ENCODE assay signal across 8 cellular contexts in the genomic region with DNA sequence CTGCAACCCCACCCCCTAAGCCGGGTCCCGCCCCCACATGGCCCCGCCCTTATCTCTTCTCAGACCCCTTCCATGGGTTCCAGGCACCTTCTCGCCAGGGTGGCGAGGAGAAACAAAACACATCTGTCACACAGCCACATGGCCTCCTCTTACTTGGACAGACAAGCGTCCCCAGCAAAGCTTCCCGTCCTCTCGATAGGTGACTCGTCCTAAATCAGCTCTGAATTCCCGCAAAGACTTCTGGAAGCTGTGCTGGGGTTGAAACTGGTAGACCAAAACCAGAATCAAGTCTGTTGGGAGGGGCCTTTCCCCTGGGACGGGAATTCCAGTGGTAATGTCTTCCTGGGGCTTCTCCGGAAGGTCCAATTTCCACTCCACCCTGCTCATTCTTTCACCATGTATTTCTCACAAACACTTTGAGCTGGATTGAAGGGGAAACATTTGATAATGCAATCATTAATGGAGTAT. TPM values are rescaled to one million over a fixed set of nuclear protein-coding genes. Genes with fewer than 3 reads are reported as not detected.
DNase-seq lines count a peak whose midpoint lies in the region; ATAC-seq, FAIRE-seq and TF ChIP-seq lines count a peak whose summit lies in the region.

No MANE protein-coding gene starts in this region.

- TF ChIP-seq POLR2A in GM12892 (IDR thresholded peaks at IDR 0.05; ENCODE audit: low read depth, low read length) (no peak), endothelial cell of umbilical vein (IDR thresholded peaks at IDR 0.05; ENCODE audit: low read depth, low read length) (peak; percentile 25)

- H3K9me2 ChIP-seq in PC-3 (replicated peaks; ENCODE audit: low read length), result no peaks in the 10 kb centered on the region

- CTCF ChIA-PET in PC-3 (lab: Charles Lee) (no interaction called here), endothelial cell of umbilical vein (lab: Charles Lee) (interaction anchor here (0.8 to 2.3 kb wide), 7 partner anchors 9 to 119 kb away, joined by 3 to 9 read pairs (median 3); no protein-coding TSS in a partner anchor)

- ATAC-seq in PC-3 (no peak), GM18873 (IDR thresholded peaks at IDR 0.05; ENCODE audit: low FRiP score, unreplicated experiment) (no peak)

- no peaks in the 10 kb centered on the region for H3F3A ChIP-seq in PC-3 (ENCODE audit: low read length, unreplicated experiment)

- H3K4me3 ChIP-seq in PC-3 (ENCODE audit: low read length) (peak overlapping the region; percentile 59), endothelial cell of umbilical vein (replicated peaks in 1 of 3; ENCODE audit: insufficient read depth in 1 of 3, low read depth in 1 of 3, low read length in 3 of 3) (peak overlapping the region; percentile 27 to 62 (median 50)), neutrophil (ENCODE audit: low read depth in 1 of 2, low read length in 1 of 2) (peak overlapping the region; percentile 78 to 88)

- no peak for TF ChIP-seq CTCF in PC-3 (conservative IDR thresholded peaks at IDR 0.05; ENCODE audit: low read depth, low read length)
- no peak for TF ChIP-seq CTCF in endothelial cell of umbilical vein (IDR thresholded peaks at IDR 0.05; ENCODE audit: extremely low read depth in 1 of 2, insufficient read depth in 1 of 2, low read depth in 1 of 2, low read length in 2 of 2)
- TF ChIP-seq CTCF in neutrophil (IDR thresholded peaks at IDR 0.05), result no peak
- TF ChIP-seq CTCF in GM20000 (IDR thresholded peaks at IDR 0.05; ENCODE audit: extremely low read depth, missing control alignments), result no peak

- H2AFZ ChIP-seq in PC-3 (ENCODE audit: low read length), result peak overlapping the region; percentile 84
- H2AFZ ChIP-seq in endothelial cell of umbilical vein (ENCODE audit: low read depth, low read length), result peak overlapping the region; percentile 87

- H3K9me1 ChIP-seq in endothelial cell of umbilical vein (replicated peaks; ENCODE audit: control insufficient read depth, extremely low read depth, insufficient read depth, low read length), result no peaks in the 10 kb centered on the region

- no peaks in the 10 kb centered on the region for H3K9me3 ChIP-seq in PC-3 (ENCODE audit: low read length)
- H3K9me3 ChIP-seq in endothelial cell of umbilical vein (replicated peaks; ENCODE audit: control insufficient read depth, insufficient read depth, low read length), result no peaks in the 10 kb centered on the region
- H3K9me3 ChIP-seq in neutrophil, result no peaks in the 10 kb centered on the region

- no peak overlapping the region for H3K9ac ChIP-seq in PC-3 (ENCODE audit: low read length)
- peak overlapping the region; percentile 58 for H3K9ac ChIP-seq in endothelial cell of umbilical vein (replicated peaks; ENCODE audit: extremely low read depth, insufficient read depth, low read length)

- H3K4me2 ChIP-seq in PC-3 (ENCODE audit: low read length) (peak overlapping the region; percentile 81), endothelial cell of umbilical vein (ENCODE audit: insufficient read depth, low read length) (peak overlapping the region; percentile 91)

- H3K4me1 ChIP-seq in PC-3 (ENCODE audit: insufficient read depth, low read length) (peaks cover 28% of the 10 kb centered on the region), endothelial cell of umbilical vein (ENCODE audit: control insufficient read depth, extremely low read depth, insufficient read depth, low read length) (peaks cover 35% of the 10 kb centered on the region), neutrophil (ENCODE audit: control insufficient read depth in 1 of 2, insufficient read depth in 1 of 2, low read depth in 1 of 2, low read length in 1 of 2) (peaks cover 17 to 26% of the 10 kb centered on the region in 2 experiments)

- POLR2A ChIA-PET in PC-3 (lab: Charles Lee; ENCODE audit: unreplicated experiment) (interaction anchor here (0.6 kb wide), 1 partner anchor 49 kb away, joined by 4 read pairs; no protein-coding TSS in a partner anchor), endothelial cell of umbilical vein (lab: Charles Lee) (no interaction called here)

- dilution Hi-C loops in endothelial cell of umbilical vein (cut with MboI; ENCODE audit: extremely low pct_ligation_motif_present, low sequenced_read_pairs), result no loop called here

- H3K27ac ChIP-seq in PC-3 (ENCODE audit: low read length) (peak overlapping the region; percentile 36), endothelial cell of umbilical vein (ENCODE audit: insufficient read depth, low read depth, low read length) (peak overlapping the region; percentile 66), neutrophil (peak overlapping the region; percentile 58)

- H3K27me3 ChIP-seq in PC-3 (ENCODE audit: low read length) (no peaks in the 10 kb centered on the region), endothelial cell of umbilical vein (ENCODE audit: control insufficient read depth in 2 of 2, insufficient read depth in 2 of 2, low read length in 2 of 2) (no peaks in the 10 kb centered on the region), neutrophil (peaks cover 13% of the 10 kb centered on the region)

- H3K36me3 ChIP-seq in PC-3 (ENCODE audit: low read depth, low read length), result peaks cover 2% of the 10 kb centered on the region; the same call in 1 of the 2 replicates
- no peaks in the 10 kb centered on the region for H3K36me3 ChIP-seq in endothelial cell of umbilical vein (ENCODE audit: control insufficient read depth in 2 of 2, extremely low read depth in 1 of 2, insufficient read depth in 2 of 2, low read length in 2 of 2)
- H3K36me3 ChIP-seq in neutrophil, result no peaks in the 10 kb centered on the region

- no TSS peak for BruUV-seq in PC-3 (replicated peaks; lab: Mats Ljungman, UMichigan)
- BruUV-seq in endothelial cell of umbilical vein (replicated peaks; lab: Mats Ljungman, UMichigan), result no TSS peak

- no peak for DNase-seq in GM12892 (ENCODE audit: insufficient read length)
- no peak for DNase-seq in PC-3
- no peak for DNase-seq in endothelial cell of umbilical vein (ENCODE audit: low read depth, low spot score)
- DNase-seq in GM20000 (ENCODE audit: low spot score), result no peak
- no peak for DNase-seq in NOMO-1 treated with dmso at 0.1 percent for 144 hours (lab: John Stamatoyannopoulos, UW; ENCODE audit: unreplicated experiment)
- DNase-seq in glomerular visceral epithelial cell (ENCODE audit: extremely low spot score), result no peak

- intact Hi-C loops in PC-3 (cut with micrococcal nuclease) (loop anchor here (5.0 kb wide), 1 partner anchor 104 kb away; a partner anchor contains a TSS), endothelial cell of umbilical vein (cut with micrococcal nuclease) (loop anchor here (1.0 to 2.0 kb wide), 6 partner anchors 23 to 307 kb away; a partner anchor contains a TSS)

- H4K20me1 ChIP-seq in PC-3 (ENCODE audit: low read length) (peaks cover 16% of the 10 kb centered on the region), endothelial cell of umbilical vein (replicated peaks; ENCODE audit: control insufficient read depth, extremely low read depth, insufficient read depth, low read length) (peaks cover 4% of the 10 kb centered on the region)

- FAIRE-seq in GM12892 (lab: Jason Lieb, UNC) (peak; percentile 84), endothelial cell of umbilical vein (lab: Jason Lieb, UNC) (no peak)

- H3K79me2 ChIP-seq in PC-3 (ENCODE audit: low read length), result peaks cover 43% of the 10 kb centered on the region
- H3K79me2 ChIP-seq in endothelial cell of umbilical vein (ENCODE audit: control insufficient read depth, insufficient read depth, low read length), result peaks cover 42% of the 10 kb centered on the region

TF ChIP-seq in endothelial cell of umbilical vein, 7 proteins besides CTCF, POLR2A, EP300 and RAD21:
- TF ChIP-seq POLR2AphosphoS5 (IDR thresholded peaks at IDR 0.05; ENCODE audit: insufficient read depth, low read depth, low read length) (no peak), MYC (IDR thresholded peaks at IDR 0.05; ENCODE audit: low read depth, low read length) (no peak), EZH2 (IDR thresholded peaks at IDR 0.05; ENCODE audit: borderline replicate concordance, low read depth, low read length, severe bottlenecking) (no peak), GATA2 (IDR thresholded peaks at IDR 0.05; ENCODE audit: insufficient read depth, insufficient read length, low read depth, low read length) (no peak), FOS (IDR thresholded peaks at IDR 0.05; ENCODE audit: borderline replicate concordance, insufficient read depth, low read length) (no peak)
- TF ChIP-seq, protein P1, sequence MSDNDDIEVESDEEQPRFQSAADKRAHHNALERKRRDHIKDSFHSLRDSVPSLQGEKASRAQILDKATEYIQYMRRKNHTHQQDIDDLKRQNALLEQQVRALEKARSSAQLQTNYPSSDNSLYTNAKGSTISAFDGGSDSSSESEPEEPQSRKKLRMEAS (IDR thresholded peaks at IDR 0.05; ENCODE audit: insufficient read depth, insufficient read length), result no peak

RNA-seq across cellular contexts. Expression of a gene that starts 0.4 kb away (rescaled TPM):
- polyA plus RNA-seq in GM12892 (2012; ENCODE audit: missing spikeins), result 37.6 TPM
- 80.5 and 97.7 TPM in 2 replicates for total RNA-seq in PC-3 (2014; rRNA removed)
- 72.0 and 76.2 TPM in 2 replicates for total RNA-seq in endothelial cell of umbilical vein
- polyA plus RNA-seq in endothelial cell of umbilical vein, result 20.1 and 29.5 TPM in 2 replicates
- 67.0 and 69.8 TPM in 2 replicates for polyA plus RNA-seq in endothelial cell of umbilical vein (2011; cell fraction: cytosol; rRNA removed)
- 42.7 and 48.3 TPM in 2 replicates for polyA plus RNA-seq in endothelial cell of umbilical vein (2011; cell fraction: nucleus; rRNA removed)
- polyA plus RNA-seq in endothelial cell of umbilical vein (2012), result 86.2 and 115 TPM in 2 replicates
- 12.9 and 13.4 TPM in 2 replicates for polyA minus RNA-seq in endothelial cell of umbilical vein
- polyA minus RNA-seq in endothelial cell of umbilical vein (2011; cell fraction: cytosol; rRNA and poly(A)+ RNA removed), result 24.4 TPM
- polyA minus RNA-seq in endothelial cell of umbilical vein (2011; cell fraction: nucleus; rRNA and poly(A)+ RNA removed), result 24.6 and 29.6 TPM in 2 replicates
